Comparison of ENCODE assay signal across 1 cellular context in genomic region chr12:52172956-52173355, GRCh38.
TF ChIP-seq lines count a peak whose summit lies in the region.

No MANE protein-coding gene starts in this region.

TF ChIP-seq in IMR-90, 13 proteins besides CTCF, POLR2A, EP300 and RAD21:
- TF ChIP-seq MAFK (IDR thresholded peaks at IDR 0.05; ENCODE audit: low read depth, low read length) (no peak), BHLHE40 (IDR thresholded peaks at IDR 0.05; ENCODE audit: low read depth, low read length) (no peak), RFX5 (IDR thresholded peaks at IDR 0.05; ENCODE audit: low read depth, low read length) (no peak), CEBPB (IDR thresholded peaks at IDR 0.05; ENCODE audit: low read depth, low read length) (no peak), MXI1 (IDR thresholded peaks at IDR 0.05; ENCODE audit: borderline replicate concordance, low read depth, low read length) (no peak), USF2 (IDR thresholded peaks at IDR 0.05; ENCODE audit: low read depth, low read length) (no peak), CHD1 (IDR thresholded peaks at IDR 0.05; ENCODE audit: low read depth, low read length) (no peak), RCOR1 (IDR thresholded peaks at IDR 0.05; ENCODE audit: insufficient replicate concordance, low read length) (no peak), NFE2L2 (IDR thresholded peaks at IDR 0.05; ENCODE audit: low read depth, low read length) (no peak), ELK1 (IDR thresholded peaks at IDR 0.05; ENCODE audit: borderline replicate concordance, low read depth, low read length) (no peak), MAZ (IDR thresholded peaks at IDR 0.05; ENCODE audit: borderline replicate concordance, low read depth, low read length) (no peak), FOS (IDR thresholded peaks at IDR 0.05; ENCODE audit: low read depth, low read length) (no peak), SMC3 (IDR thresholded peaks at IDR 0.05; ENCODE audit: low read depth, low read length) (no peak)
